ENCODE assay signal across 17 cellular contexts in the genomic region with DNA sequence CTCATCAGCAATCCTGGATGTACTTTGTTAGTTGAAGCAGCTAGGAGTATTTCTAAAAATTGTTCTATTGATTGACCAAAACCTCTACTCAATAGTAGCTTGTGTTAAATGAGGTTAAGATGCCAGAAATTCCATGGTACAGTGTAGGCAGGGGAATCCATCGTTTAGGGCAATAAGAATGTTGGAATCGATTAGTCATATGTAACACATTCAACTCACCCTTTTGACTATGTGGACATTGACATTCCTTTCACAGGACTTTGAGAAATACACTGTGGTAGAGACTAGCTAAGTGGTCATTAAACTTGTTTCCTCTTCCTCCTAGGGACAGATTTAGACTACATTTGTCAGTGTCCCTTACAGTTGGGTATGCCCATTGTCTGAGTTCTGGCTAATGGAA. TPM values are rescaled to one million over a fixed set of nuclear protein-coding genes. Genes with fewer than 3 reads are reported as not detected.
DNase-seq lines count a peak whose midpoint lies in the region; ATAC-seq and TF ChIP-seq lines count a peak whose summit lies in the region.
"Had no signal": no experiment of that assay in that cellular context is flagged by ENCODE, and none has a peak within 500 bp of the region (broad histone marks: within the 10 kb centered on the region; RNA-seq: fewer than 3 reads in every experiment).

No MANE protein-coding gene starts in this region.

- DNase-seq in AG10803 (ENCODE audit: low read depth) (peak; percentile 83), M059J (ENCODE audit: low read depth) (peak; percentile 47), epithelial cell of esophagus (ENCODE audit: low read depth) (peak; percentile 27), myocyte (ENCODE audit: low read depth) (peak; percentile 53), NCI-H2171 (lab: John Stamatoyannopoulos, UW) (no peak), activated gamma-delta T cell (lab: John Stamatoyannopoulos, UW) (no peak), DMS 273 treated with DMSO at 0.1 percent for 48 hours (lab: John Stamatoyannopoulos, UW) (no peak)
- DNase-seq: activated CD4-positive, alpha-beta T cell treated with anti-CD3 and anti-CD28 coated beads, Interleukin-2, amount 10 ng/mL, durations not matched to agents 24 days and 14 days; activated T-cell treated with anti-CD3 and anti-CD28 coated beads for 4 hours; DMS153; midbrain; NCI-H1694 treated with DMSO at 0.1 percent for 48 hours; NCI-H524; small intestine had no signal

- TF ChIP-seq CTCF in AG10803 (conservative IDR thresholded peaks at IDR 0.05; ENCODE audit: low read length), result no peak
- TF ChIP-seq CTCF in epithelial cell of esophagus (IDR thresholded peaks at IDR 0.05; ENCODE audit: insufficient read depth, low read depth, low read length, missing control alignments), result no peak

- H3K4me3 ChIP-seq in AG10803 (ENCODE audit: low read length), result no peak overlapping the region
- H3K4me3 ChIP-seq in epithelial cell of esophagus (ENCODE audit: low read length), result no peak overlapping the region

- ATAC-seq in GM21423 (IDR thresholded peaks at IDR 0.05; ENCODE audit: unreplicated experiment), result no peak
- ATAC-seq: activated naive CD4-positive, alpha-beta T cell treated with anti-CD3 and anti-CD28 coated beads, Interleukin-2, amount 50 U/mL, for 72 hours; stimulated activated memory B cell treated with anti-CD40 and anti-IgM and Interleukin-4, amounts not matched to agents 10 μg/mL and 1 μg/mL and 100 μg/mL, for 72 hours had no signal

RNA-seq across cellular contexts. Expression of a gene that starts 40.2 kb away (rescaled TPM):
- 75.3 and 94.5 TPM in 2 replicates for total RNA-seq in M059J (2014; rRNA removed; shearing (Covaris generic))
- 71.4 and 88.3 TPM in 2 replicates for total RNA-seq in myocyte
- 50.3 TPM for polyA plus RNA-seq in myocyte (2012)

Comparison
In these comparisons a context has a peak if more than half of its experiments do, and no peak if none do; other contexts are left out.
1. DNase-seq: peak in AG10803 (single experiment), M059J (single experiment), epithelial cell of esophagus (single experiment) and myocyte (single experiment); none in NCI-H2171 (single experiment), activated gamma-delta T cell (single experiment) and DMS 273 treated with DMSO at 0.1 percent for 48 hours (single experiment).